ENCODE assay signal across 1 cellular context in genomic region chr4:42627887-42628646, GRCh38.
A peak's percentile ranks its signal among the peaks of the same experiment; 100 is the strongest.
TF ChIP-seq lines count a peak whose summit lies in the region.

No MANE protein-coding gene starts in this region.

TF ChIP-seq in GM12878, 131 proteins besides CTCF, POLR2A, EP300 and RAD21 (continued from another document and continues in another):
- TF ChIP-seq PKNOX1 (IDR thresholded peaks at IDR 0.05) (peak; percentile 65), E2F4 (IDR thresholded peaks at IDR 0.05; ENCODE audit: low read depth, low read length) (no peak), SPI1 (IDR thresholded peaks at IDR 0.05; ENCODE audit: borderline replicate concordance, insufficient read depth, low read depth, low read length) (peak; percentile 53; the same call in 1 of the 2 replicates), RCOR1 (conservative IDR thresholded peaks at IDR 0.05; ENCODE audit: low read depth, low read length) (0 out of 2 replicates have a peak, but pooled peaks have one; percentile 81), SREBF1 (IDR thresholded peaks at IDR 0.05; ENCODE audit: low read length) (no peak), USF2 (IDR thresholded peaks at IDR 0.05; ENCODE audit: borderline replicate concordance, low read depth, low read length) (peak; percentile 81), JUND (IDR thresholded peaks at IDR 0.05; ENCODE audit: low read depth, low read length) (peak; percentile 8; the same call in 1 of the 2 replicates), MXI1 (IDR thresholded peaks at IDR 0.05; ENCODE audit: low read depth, low read length) (peak; percentile 87), PRDM15 (CRISPR knock-in tag; IDR thresholded peaks at IDR 0.05) (no peak), BACH1 (IDR thresholded peaks at IDR 0.05; ENCODE audit: borderline replicate concordance) (peak; percentile 38; the same call in 1 of the 2 replicates), USF1 (IDR thresholded peaks at IDR 0.05; ENCODE audit: borderline replicate concordance, extremely low read length, insufficient read depth, low read depth, low read length) (peak; percentile 81), GATAD2B (conservative IDR thresholded peaks at IDR 0.05; ENCODE audit: low read depth) (peak; percentile 98), HDGF (IDR thresholded peaks at IDR 0.05) (peak; percentile 99), MEF2B (IDR thresholded peaks at IDR 0.05; ENCODE audit: partially characterized antibody, poor library complexity, severe bottlenecking) (peak; percentile 98), SREBF2 (IDR thresholded peaks at IDR 0.05; ENCODE audit: low read length) (no peak), CEBPB (IDR thresholded peaks at IDR 0.05; ENCODE audit: borderline replicate concordance in 1 of 2, low read depth in 2 of 2, low read length in 2 of 2) (no peak), KDM1A (IDR thresholded peaks at IDR 0.05; ENCODE audit: borderline replicate concordance) (no peak), MTA2 (IDR thresholded peaks at IDR 0.05; ENCODE audit: low read depth) (peak; percentile 88), POLR2AphosphoS2 (IDR thresholded peaks at IDR 0.05; ENCODE audit: low read depth, low read length) (peak; percentile 50; the same call in 1 of the 2 replicates), EED (IDR thresholded peaks at IDR 0.05; ENCODE audit: low read depth) (peak; percentile 72), SP1 (IDR thresholded peaks at IDR 0.05; ENCODE audit: low read depth, low read length) (peak; percentile 53), TCF12 (IDR thresholded peaks at IDR 0.05; ENCODE audit: low read depth, low read length) (peak; percentile 66), FOXM1 (IDR thresholded peaks at IDR 0.05; ENCODE audit: low read depth, low read length) (peak; percentile 65), BMI1 (IDR thresholded peaks at IDR 0.05; ENCODE audit: borderline replicate concordance) (no peak), CHD2 (IDR thresholded peaks at IDR 0.05; ENCODE audit: borderline replicate concordance, low read depth, low read length) (peak; percentile 74), ELK1 (IDR thresholded peaks at IDR 0.05; ENCODE audit: low read depth, low read length) (no peak), PBX3 (IDR thresholded peaks at IDR 0.05; ENCODE audit: insufficient replicate concordance, low read depth, low read length) (no peak), MYB (IDR thresholded peaks at IDR 0.05; ENCODE audit: borderline replicate concordance, low read depth, low read length) (0 out of 2 replicates have a peak, but pooled peaks have one; percentile 18), LARP7 (IDR thresholded peaks at IDR 0.05) (no peak), BCLAF1 (IDR thresholded peaks at IDR 0.05) (no peak), SMC3 (IDR thresholded peaks at IDR 0.05; ENCODE audit: borderline replicate concordance, low read length) (0 out of 2 replicates have a peak, but pooled peaks have one; percentile 9), NR2F1 (conservative IDR thresholded peaks at IDR 0.05) (peak; percentile 91), MLLT1 (IDR thresholded peaks at IDR 0.05) (peak; percentile 91), ZNF687 (IDR thresholded peaks at IDR 0.05) (peak; percentile 92), MTA3 (IDR thresholded peaks at IDR 0.05; ENCODE audit: borderline replicate concordance, low read length) (no peak), IRF4 (IDR thresholded peaks at IDR 0.05; ENCODE audit: low read depth, low read length) (peak; percentile 72), BCL11A (IDR thresholded peaks at IDR 0.05; ENCODE audit: low read depth, low read length) (peak; percentile 43; the same call in 1 of the 2 replicates), RUNX3 (IDR thresholded peaks at IDR 0.05; ENCODE audit: low read length) (peak; percentile 53), TAF1 (IDR thresholded peaks at IDR 0.05; ENCODE audit: borderline replicate concordance, low read depth, low read length) (peak; percentile 11; the same call in 1 of the 2 replicates), IKZF1 (conservative IDR thresholded peaks at IDR 0.05) (peak; percentile 88), NBN (IDR thresholded peaks at IDR 0.05) (peak; percentile 98)
